15 cellular contexts compared by ENCODE assay signal in the genomic region with DNA sequence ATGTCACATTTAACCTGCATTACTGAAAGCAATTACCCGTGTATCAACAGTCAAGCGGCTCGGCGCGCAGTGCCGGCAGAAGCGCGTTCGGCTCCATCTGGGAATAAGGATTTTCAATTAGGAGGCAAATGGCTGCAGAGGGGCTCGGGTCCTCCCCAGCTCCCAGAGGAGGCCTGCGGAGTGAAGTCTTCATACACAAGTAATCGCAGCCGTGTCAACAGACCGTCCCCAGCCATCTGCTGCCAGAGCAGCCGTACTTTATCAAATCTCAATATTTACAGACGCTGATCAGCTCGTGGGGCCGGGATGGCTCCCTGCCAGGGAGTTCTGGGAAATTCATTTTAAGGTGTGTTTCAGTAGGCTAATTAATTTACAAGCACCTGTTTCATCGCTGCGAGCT.
A peak's percentile ranks its signal among the peaks of the same experiment; 100 is the strongest.
DNase-seq lines count a peak whose midpoint lies in the region; ATAC-seq and TF ChIP-seq lines count a peak whose summit lies in the region.
"Had no signal": no experiment of that assay in that cellular context is flagged by ENCODE, and none has a peak within 500 bp of the region (broad histone marks: within the 10 kb centered on the region; RNA-seq: fewer than 3 reads in every experiment).

No MANE protein-coding gene starts in this region.

- no peaks in the 10 kb centered on the region for H3K4me1 Mint-ChIP-seq in endothelial cell (ENCODE audit: unreplicated experiment)
- H3K4me1 Mint-ChIP-seq: activated CD4-positive, alpha-beta T cell treated with anti-CD3 and anti-CD28 coated beads for 36 hours; immature natural killer cell; memory B cell; neural crest cell had no signal

- H3K4me3 Mint-ChIP-seq in endothelial cell (ENCODE audit: unreplicated experiment), result peak overlapping the region; percentile 34
- H3K4me3 Mint-ChIP-seq: activated CD4-positive, alpha-beta T cell treated with anti-CD3 and anti-CD28 coated beads for 36 hours; activated naive CD4-positive, alpha-beta T cell treated with anti-CD3 and anti-CD28 coated beads for 36 hours; immature natural killer cell; memory B cell; neural crest cell had no signal

- no peak for TF ChIP-seq CTCF in endothelial cell (IDR thresholded peaks at IDR 0.05; ENCODE audit: unreplicated experiment)

- intact Hi-C loops in cardiac septum (cut with DNase I), result no loop called here
- intact Hi-C loops in Right ventricle myocardium inferior (cut with DNase I), result no loop called here

- DNase-seq in cardiac septum (ENCODE audit: low spot score), result peak; percentile 44
- no peak for DNase-seq in Right ventricle myocardium inferior (ENCODE audit: missing footprints)
- peak; percentile 98 for DNase-seq in NCI-H345 (lab: John Stamatoyannopoulos, UW)
- DNase-seq in endothelial cell (ENCODE audit: low spot score), result no peak
- DNase-seq in T-helper 2 cell, result no peak
- DNase-seq in Kasumi-1 (lab: John Stamatoyannopoulos, UW), result no peak
- DNase-seq in NCI-H226, result no peak
- DNase-seq in activated CD8-positive, alpha-beta memory T cell treated with anti-CD3 and anti-CD28 coated beads, Interleukin-2, amount 50 U/mL, for 4 hours, result no peak
- DNase-seq: activated CD4-positive, alpha-beta T cell treated with anti-CD3 and anti-CD28 coated beads for 36 hours; activated CD8-positive, alpha-beta memory T cell treated with anti-CD3 and anti-CD28 coated beads, Interleukin-2, amount 50 U/mL, for 48 hours; activated naive CD4-positive, alpha-beta T cell treated with anti-CD3 and anti-CD28 coated beads for 36 hours; cortex of kidney; immature natural killer cell had no signal

- H3K27me3 Mint-ChIP-seq in endothelial cell (ENCODE audit: unreplicated experiment), result peaks cover 2% of the 10 kb centered on the region

- peaks cover 22% of the 10 kb centered on the region for H3K36me3 Mint-ChIP-seq in endothelial cell (ENCODE audit: low read depth, unreplicated experiment)

- no peak overlapping the region for H3K27ac Mint-ChIP-seq in endothelial cell (ENCODE audit: unreplicated experiment)
- H3K27ac Mint-ChIP-seq: activated CD4-positive, alpha-beta T cell treated with anti-CD3 and anti-CD28 coated beads for 36 hours; activated naive CD4-positive, alpha-beta T cell treated with anti-CD3 and anti-CD28 coated beads for 36 hours; immature natural killer cell; memory B cell had no signal

- no peak for ATAC-seq in Right ventricle myocardium inferior
- ATAC-seq: activated CD4-positive, alpha-beta T cell treated with anti-CD3 and anti-CD28 coated beads for 36 hours had no signal

- peaks cover 28% of the 10 kb centered on the region for H3K9me3 Mint-ChIP-seq in endothelial cell (ENCODE audit: unreplicated experiment)

Comparison
In these comparisons a context has a peak if more than half of its experiments do, and no peak if none do; other contexts are left out.
1. DNase-seq: peak in cardiac septum (single experiment) and NCI-H345 (single experiment); none in Right ventricle myocardium inferior (single experiment), endothelial cell (single experiment), T-helper 2 cell (0 of 5), Kasumi-1 (0 of 2), NCI-H226 (single experiment) and activated CD8-positive, alpha-beta memory T cell treated with anti-CD3 and anti-CD28 coated beads, Interleukin-2, amount 50 U/mL, for 4 hours (single experiment).